ENCODE assay signal across 8 cellular contexts in genomic region chr13:109145631-109146030, GRCh38.
DNase-seq lines count a peak whose midpoint lies in the region; ATAC-seq, FAIRE-seq and TF ChIP-seq lines count a peak whose summit lies in the region.

No MANE protein-coding gene starts in this region.

- H3K4me1 ChIP-seq in HEK293 (ENCODE audit: control insufficient read depth, insufficient read depth, low read length) (no peaks in the 10 kb centered on the region), pancreas (no peaks in the 10 kb centered on the region)

- WGBS in pancreas, 2 donors = 4 to 6% methylated on average over 4 of the region's 4 CpGs

- H3K4me1 Mint-ChIP-seq in activated T-helper 1 cell treated with anti-CD3 and anti-CD28 coated beads, Interleukin-12 subunit alpha, Interleukin-12 subunit beta, Interleukin-2, Interleukin-4 antibody, amounts not matched to agents 30 ng/mL and 10 ng/mL and 1 ng/mL, durations not matched to agents 14 hours and 24 hours and 36 hours (ENCODE audit: low read depth) = no peaks in the 10 kb centered on the region

- H3K27ac ChIP-seq in HEK293 (ENCODE audit: extremely low read depth, low read depth, low read length) (no peak overlapping the region), SK-N-MC (peak overlapping the region; percentile 85), pancreas (no peak overlapping the region)

- H3K36me3 Mint-ChIP-seq in activated T-helper 1 cell treated with anti-CD3 and anti-CD28 coated beads, Interleukin-12 subunit alpha, Interleukin-12 subunit beta, Interleukin-2, Interleukin-4 antibody, amounts not matched to agents 30 ng/mL and 10 ng/mL and 1 ng/mL, durations not matched to agents 14 hours and 24 hours and 36 hours (ENCODE audit: low read depth) = no peaks in the 10 kb centered on the region

- peaks cover 18% of the 10 kb centered on the region for H3K27me3 Mint-ChIP-seq in activated T-helper 1 cell treated with anti-CD3 and anti-CD28 coated beads, Interleukin-12 subunit alpha, Interleukin-12 subunit beta, Interleukin-2, Interleukin-4 antibody, amounts not matched to agents 30 ng/mL and 10 ng/mL and 1 ng/mL, durations not matched to agents 14 hours and 24 hours and 36 hours (ENCODE audit: insufficient read depth)

- H3K36me3 ChIP-seq in HEK293 (ENCODE audit: control insufficient read depth in 2 of 2, insufficient read depth in 1 of 2, low read length in 2 of 2) (no peaks in the 10 kb centered on the region), SK-N-MC (ENCODE audit: insufficient read depth, low read length) (no peaks in the 10 kb centered on the region), pancreas (no peaks in the 10 kb centered on the region)

- CTCF ChIA-PET in HEK293 (lab: Yijun Ruan, JAX) = interaction anchor here (0.7 to 1.6 kb wide), 10 partner anchors 8 to 1219 kb away, joined by 3 to 8 read pairs (median 4); no protein-coding TSS in a partner anchor

- intact Hi-C loops in pancreas (cut with DNase I) = loop anchor here in 2 of 3 donors (10.0 kb wide), 2 partner anchors 639 to 959 kb away; partner anchors contain the start of gene IRS2 (in 1 of the 2)
- intact Hi-C loops in activated T-helper 1 cell treated with anti-CD3 and anti-CD28 coated beads, Interleukin-12 subunit alpha, Interleukin-12 subunit beta, Interleukin-2, Interleukin-4 antibody, amounts not matched to agents 30 ng/mL and 10 ng/mL and 1 ng/mL, durations not matched to agents 14 hours and 24 hours and 36 hours (cut with micrococcal nuclease) = loop anchor here (1.0 to 10.0 kb wide), 2 partner anchors 646 to 969 kb away; no protein-coding TSS in a partner anchor

- H3K27ac Mint-ChIP-seq in activated T-helper 1 cell treated with anti-CD3 and anti-CD28 coated beads, Interleukin-12 subunit alpha, Interleukin-12 subunit beta, Interleukin-2, Interleukin-4 antibody, amounts not matched to agents 30 ng/mL and 10 ng/mL and 1 ng/mL, durations not matched to agents 14 hours and 24 hours and 36 hours = no peak overlapping the region

- H3K4me3 Mint-ChIP-seq in activated T-helper 1 cell treated with anti-CD3 and anti-CD28 coated beads, Interleukin-12 subunit alpha, Interleukin-12 subunit beta, Interleukin-2, Interleukin-4 antibody, amounts not matched to agents 30 ng/mL and 10 ng/mL and 1 ng/mL, durations not matched to agents 14 hours and 24 hours and 36 hours = no peak overlapping the region

- H3K9ac ChIP-seq in SK-N-MC (ENCODE audit: insufficient read length) = peak overlapping the region; percentile 54

- peak in 3 of 4 donors; percentile 89 to 93 (median 92) for ATAC-seq in pancreas

- peak; percentile 85 for FAIRE-seq in pancreas (lab: Jason Lieb, UNC)

- DNase-seq in ACHN (peak; percentile 56), GM12865 (ENCODE audit: low read depth) (peak; percentile 48), LoVo (ENCODE audit: low spot score) (peak; percentile 58), SK-N-MC (ENCODE audit: low read depth, low spot score) (peak; percentile 84), fibroblast of villous mesenchyme (ENCODE audit: low read depth) (peak; percentile 83), pancreas (peak in 2 of 6 donors; percentile 12 to 50)
- no peak for DNase-seq in activated T-helper 1 cell treated with anti-CD3 and anti-CD28 coated beads, Interleukin-12 subunit alpha, Interleukin-12 subunit beta, Interleukin-2, Interleukin-4 antibody, amounts not matched to agents 30 ng/mL and 10 ng/mL and 1 ng/mL, durations not matched to agents 14 hours and 24 hours and 36 hours (ENCODE audit: low spot score)

- peak; percentile 68 for TF ChIP-seq CTCF in GM12865 (IDR thresholded peaks at IDR 0.05; ENCODE audit: insufficient read depth, low read depth, low read length, missing control alignments)
- TF ChIP-seq CTCF in HEK293 (tag by site-specific recombination; IDR thresholded peaks at IDR 0.05) = no peak
- TF ChIP-seq CTCF in fibroblast of villous mesenchyme (IDR thresholded peaks at IDR 0.05; ENCODE audit: insufficient read depth, low read depth, low read length) = peak; percentile 91
- TF ChIP-seq CTCF in pancreas (IDR thresholded peaks at IDR 0.05) = peak in 3 of 4 donors; percentile 58 to 62 (median 60)

- POLR2A ChIA-PET in HEK293 (lab: Yijun Ruan, JAX) = no interaction called here

- H3K4me3 ChIP-seq in GM12865 (ENCODE audit: low read depth, low read length) (no peak overlapping the region), HEK293 (ENCODE audit: low read depth, low read length) (no peak overlapping the region), SK-N-MC (no peak overlapping the region), fibroblast of villous mesenchyme (ENCODE audit: low read depth, low read length) (no peak overlapping the region), pancreas (no peak overlapping the region)

- H3K9me3 ChIP-seq in HEK293 (ENCODE audit: control insufficient read depth, insufficient read depth, low read depth, low read length) (no peaks in the 10 kb centered on the region), SK-N-MC (ENCODE audit: low read depth, low read length) (no peaks in the 10 kb centered on the region), pancreas (no peaks in the 10 kb centered on the region)

- H3K27me3 ChIP-seq in pancreas = peaks cover 0 to 8% (median 0%) of the 10 kb centered on the region in 4 donors

- in situ Hi-C loops in ACHN (cut with HindIII; ENCODE audit: low pct_ligation_motif_present, low pct_unique_long_range_greater_than_20kb, low sequenced_read_pairs) = no loop called here

- no peaks in the 10 kb centered on the region for H3K9me3 Mint-ChIP-seq in activated T-helper 1 cell treated with anti-CD3 and anti-CD28 coated beads, Interleukin-12 subunit alpha, Interleukin-12 subunit beta, Interleukin-2, Interleukin-4 antibody, amounts not matched to agents 30 ng/mL and 10 ng/mL and 1 ng/mL, durations not matched to agents 14 hours and 24 hours and 36 hours

TF ChIP-seq in HEK293, 187 proteins besides CTCF, POLR2A, EP300 and RAD21:
- TF ChIP-seq ZNF513 (tag by site-specific recombination; IDR thresholded peaks at IDR 0.05) (no peak), ZNF654 (tag by site-specific recombination; IDR thresholded peaks at IDR 0.05; ENCODE audit: low read depth) (peak; percentile 36)
